In genomic region chr19:15584095-15584494, GRCh38 we compare ENCODE assay signal across 2 cellular contexts.
TF ChIP-seq lines count a peak whose summit lies in the region.

No MANE protein-coding gene starts in this region.

TF ChIP-seq in WTC11, 78 proteins besides CTCF, POLR2A, EP300 and RAD21:
- no peak for TF ChIP-seq TEAD1 (CRISPR knock-in tag; IDR thresholded peaks at IDR 0.05)
- TF ChIP-seq JAZF1 (CRISPR knock-in tag; IDR thresholded peaks at IDR 0.05): no peak

TF ChIP-seq in HepG2, 621 proteins besides CTCF, POLR2A, EP300 and RAD21:
- TF ChIP-seq SPEN (CRISPR knock-in tag; IDR thresholded peaks at IDR 0.05; ENCODE audit: low read depth): no peak
- no peak for TF ChIP-seq HNRNPH1 (optimal IDR thresholded peaks at IDR 0.05; ENCODE audit: low read depth, low read length)
- 0 out of 2 replicates have a peak, but pooled peaks have one; percentile 45 for TF ChIP-seq CSRNP1 (CRISPR knock-in tag; IDR thresholded peaks at IDR 0.05)
- no peak for TF ChIP-seq ZNF558 (CRISPR knock-in tag; IDR thresholded peaks at IDR 0.05; ENCODE audit: borderline replicate concordance)
- 0 out of 2 replicates have a peak, but pooled peaks have one; percentile 2 for TF ChIP-seq ZNF235 (CRISPR knock-in tag; IDR thresholded peaks at IDR 0.05; ENCODE audit: borderline replicate concordance)
TF ChIP-seq in HepG2: peak in this region for 2.
